Comparison of ENCODE assay signal across 8 cellular contexts in genomic region chr14:89617471-89618291, GRCh38.
DNase-seq lines count a peak whose midpoint lies in the region; ATAC-seq and TF ChIP-seq lines count a peak whose summit lies in the region.

No MANE protein-coding gene starts in this region.

- intact Hi-C loops in activated T-helper 2 cell treated with anti-CD3 and anti-CD28 coated beads, Interferon-gamma antibody, Interleukin-2, Interleukin-4, amounts not matched to agents 10 μg/mL and 5 μg/mL and 100 μg/mL, durations not matched to agents 14 hours and 24 hours and 36 hours (cut with micrococcal nuclease) = loop anchor here (2.0 to 10.0 kb wide), 8 partner anchors 31 to 443 kb away; partner anchors contain the start of gene TDP1

- H3K4me1 Mint-ChIP-seq in activated T-helper 2 cell treated with anti-CD3 and anti-CD28 coated beads, Interferon-gamma antibody, Interleukin-2, Interleukin-4, amounts not matched to agents 10 μg/mL and 5 μg/mL and 100 μg/mL, durations not matched to agents 14 hours and 24 hours and 36 hours (ENCODE audit: low read depth) = peaks cover 73% of the 10 kb centered on the region
- peaks cover 58% of the 10 kb centered on the region for H3K4me1 Mint-ChIP-seq in nephron

- H3K9me3 Mint-ChIP-seq in activated T-helper 2 cell treated with anti-CD3 and anti-CD28 coated beads, Interferon-gamma antibody, Interleukin-2, Interleukin-4, amounts not matched to agents 10 μg/mL and 5 μg/mL and 100 μg/mL, durations not matched to agents 14 hours and 24 hours and 36 hours = no peaks in the 10 kb centered on the region
- no peaks in the 10 kb centered on the region for H3K9me3 Mint-ChIP-seq in nephron

- TF ChIP-seq CTCF in nephron (IDR thresholded peaks at IDR 0.05; ENCODE audit: unreplicated experiment in 3 of 3) = no peak

- H3K27me3 Mint-ChIP-seq in activated T-helper 2 cell treated with anti-CD3 and anti-CD28 coated beads, Interferon-gamma antibody, Interleukin-2, Interleukin-4, amounts not matched to agents 10 μg/mL and 5 μg/mL and 100 μg/mL, durations not matched to agents 14 hours and 24 hours and 36 hours (ENCODE audit: low read depth) = no peaks in the 10 kb centered on the region
- H3K27me3 Mint-ChIP-seq in nephron (ENCODE audit: low read depth) = peaks cover 4% of the 10 kb centered on the region

- peaks cover 20% of the 10 kb centered on the region for H3K36me3 Mint-ChIP-seq in activated T-helper 2 cell treated with anti-CD3 and anti-CD28 coated beads, Interferon-gamma antibody, Interleukin-2, Interleukin-4, amounts not matched to agents 10 μg/mL and 5 μg/mL and 100 μg/mL, durations not matched to agents 14 hours and 24 hours and 36 hours (ENCODE audit: low read depth)
- H3K36me3 Mint-ChIP-seq in nephron (ENCODE audit: low read depth) = no peaks in the 10 kb centered on the region

- DNase-seq in ELF-1 (ENCODE audit: low read depth, low spot score) = peak; percentile 52
- DNase-seq in NCI-H2227 treated with DMSO at 0.1 percent for 48 hours (lab: John Stamatoyannopoulos, UW) = peak; percentile 17
- peak; percentile 33 for DNase-seq in activated T-helper 2 cell treated with anti-CD3 and anti-CD28 coated beads, Interferon-gamma antibody, Interleukin-2, Interleukin-4, amounts not matched to agents 10 μg/mL and 5 μg/mL and 100 μg/mL, durations not matched to agents 14 hours and 24 hours and 36 hours (ENCODE audit: low spot score)
- peak; percentile 27 for DNase-seq in foreskin melanocyte
- DNase-seq in NCI-H187 treated with DMSO at 0.1 percent for 48 hours (lab: John Stamatoyannopoulos, UW) = no peak

- H3K27ac Mint-ChIP-seq in activated T-helper 2 cell treated with anti-CD3 and anti-CD28 coated beads, Interferon-gamma antibody, Interleukin-2, Interleukin-4, amounts not matched to agents 10 μg/mL and 5 μg/mL and 100 μg/mL, durations not matched to agents 14 hours and 24 hours and 36 hours = peak overlapping the region; percentile 97
- H3K27ac Mint-ChIP-seq in nephron = peak overlapping the region; percentile 89 to 91 (median 91)

- H3K4me3 Mint-ChIP-seq in activated T-helper 2 cell treated with anti-CD3 and anti-CD28 coated beads, Interferon-gamma antibody, Interleukin-2, Interleukin-4, amounts not matched to agents 10 μg/mL and 5 μg/mL and 100 μg/mL, durations not matched to agents 14 hours and 24 hours and 36 hours (ENCODE audit: low read depth) = peak overlapping the region; percentile 91
- H3K4me3 Mint-ChIP-seq in nephron = peak overlapping the region; percentile 87 to 96 (median 91)

- ATAC-seq in GM21529 (IDR thresholded peaks at IDR 0.05; ENCODE audit: unreplicated experiment) (peak; percentile 33), GM18867 (IDR thresholded peaks at IDR 0.05; ENCODE audit: unreplicated experiment) (no peak)
